8 cellular contexts compared by ENCODE assay signal in the genomic region with DNA sequence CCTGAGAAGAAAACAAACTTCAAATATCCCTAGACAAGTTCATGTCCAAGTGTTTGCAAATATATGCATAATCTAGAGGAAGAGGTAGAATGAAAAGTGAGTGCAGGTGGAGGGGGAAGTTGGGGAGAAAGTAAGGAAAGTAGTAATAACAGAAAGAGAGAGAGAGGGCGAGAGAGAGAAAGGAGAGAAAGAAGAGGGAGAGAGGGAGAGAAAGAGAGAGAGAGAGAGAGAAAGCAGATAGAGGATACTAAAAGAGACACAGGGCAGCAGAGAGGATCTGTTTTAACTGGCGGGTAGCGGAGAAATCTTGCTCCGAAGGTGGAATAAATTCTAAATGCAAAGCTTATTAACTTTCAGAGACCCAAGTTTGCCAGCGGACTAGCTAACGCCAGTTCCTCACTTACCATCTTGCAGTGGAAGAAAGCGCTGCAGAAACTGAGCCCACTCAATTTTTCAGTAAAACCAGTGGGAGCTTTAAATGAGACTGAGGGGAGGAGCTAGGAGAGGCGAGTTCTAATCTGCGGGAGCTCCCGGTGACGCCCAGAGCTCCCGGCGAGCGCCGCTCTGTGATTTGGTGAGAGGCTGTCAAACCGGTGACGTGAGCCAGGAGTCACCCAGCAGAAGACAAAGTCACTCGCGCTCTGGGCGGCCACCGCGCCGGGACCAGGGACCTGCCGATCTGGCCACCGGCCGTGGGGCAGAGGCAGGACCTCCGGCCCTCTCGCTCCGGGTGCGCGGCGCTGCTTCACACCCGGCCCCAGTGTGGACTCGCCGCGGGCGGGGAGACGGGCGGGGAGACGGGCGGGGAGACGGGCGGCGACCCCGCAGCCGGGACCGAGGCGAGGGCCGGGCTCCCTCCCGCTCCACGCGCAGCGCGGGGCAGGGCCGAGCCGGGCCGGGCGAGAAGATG. TPM values are rescaled to one million over a fixed set of nuclear protein-coding genes. Genes with fewer than 3 reads are reported as not detected.
DNase-seq lines count a peak whose midpoint lies in the region; ATAC-seq and TF ChIP-seq lines count a peak whose summit lies in the region.

A gene with protein sequence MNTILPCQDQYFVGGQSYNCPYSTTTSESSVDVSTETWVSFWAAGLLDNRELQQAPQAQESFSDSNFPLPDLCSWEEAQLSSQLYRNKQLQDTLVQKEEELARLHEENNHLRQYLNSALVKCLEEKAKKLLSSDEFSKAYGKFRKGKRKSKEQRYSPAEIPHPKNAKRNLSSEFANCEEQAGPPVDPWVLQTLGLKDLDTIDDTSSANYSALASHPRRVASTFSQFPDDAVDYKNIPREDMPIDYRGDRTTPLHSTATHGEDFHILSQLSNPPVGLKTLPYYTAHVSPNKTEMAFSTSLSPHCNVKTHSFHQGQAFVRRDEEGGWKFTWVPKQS (minus strand): TSS at position 486 of the 910 bp plus-strand sequence. CDS start 79 bp downstream, at position 407.

- no TSS peak for BruUV-seq in MCF 10A (replicated peaks; lab: Mats Ljungman, UMichigan)

- peak within 1 kb of the TSS; percentile 71 for H3K4me3 Mint-ChIP-seq in MCF 10A (ENCODE audit: unreplicated experiment)

- POLR2A ChIA-PET in MCF 10A (lab: Yijun Ruan, JAX): interaction anchor here (0.6 to 1.5 kb wide), 14 partner anchors 8 to 328 kb away, joined by 3 to 7 read pairs (median 3); no protein-coding TSS in a partner anchor

- no peaks in the 10 kb centered on the region for H3K36me3 Mint-ChIP-seq in MCF 10A (ENCODE audit: insufficient read depth, unreplicated experiment)

- no peaks in the 10 kb centered on the region for H3K9me3 ChIP-seq in BE2C
- H3K9me3 ChIP-seq in SJSA1 (replicated peaks): no peaks in the 10 kb centered on the region
- H3K9me3 ChIP-seq in iPS-15b (ENCODE audit: control insufficient read depth, insufficient read depth, low read length): no peaks in the 10 kb centered on the region

- CTCF ChIA-PET in MCF 10A (lab: Yijun Ruan, JAX): interaction anchor here (0.8 to 3.4 kb wide), 3 partner anchors 22 to 343 kb away, joined by 3 to 17 read pairs (median 4); no protein-coding TSS in a partner anchor

- H3K4me1 Mint-ChIP-seq in MCF 10A (ENCODE audit: insufficient read depth, unreplicated experiment): peaks cover 12% of the 10 kb centered on the region

- H3K27ac Mint-ChIP-seq in MCF 10A (ENCODE audit: low read depth, unreplicated experiment): peak within 1 kb of the TSS; percentile 43

- no peaks in the 10 kb centered on the region for H3K27me3 Mint-ChIP-seq in MCF 10A (ENCODE audit: insufficient read depth, unreplicated experiment)

- H3K9ac ChIP-seq in iPS-15b (ENCODE audit: low read depth, low read length): no peak within 1 kb of the TSS

- H3K36me3 ChIP-seq in BE2C: no peaks in the 10 kb centered on the region
- no peaks in the 10 kb centered on the region for H3K36me3 ChIP-seq in SJSA1
- H3K36me3 ChIP-seq in iPS-15b (ENCODE audit: control insufficient read depth, insufficient read depth, low read length): no peaks in the 10 kb centered on the region

- TF ChIP-seq CTCF in BE2C (IDR thresholded peaks at IDR 0.05; ENCODE audit: low read depth, low read length) (no peak), MCF 10A (IDR thresholded peaks at IDR 0.05; ENCODE audit: unreplicated experiment) (no peak), retinal pigment epithelial cell (conservative IDR thresholded peaks at IDR 0.05; ENCODE audit: low read depth, low read length) (no peak)

- ATAC-seq in GM19025 (IDR thresholded peaks at IDR 0.05; ENCODE audit: low read depth, unreplicated experiment): peak; percentile 82
- peak; percentile 93 for ATAC-seq in HG03139 (IDR thresholded peaks at IDR 0.05; ENCODE audit: unreplicated experiment)

- no peaks in the 10 kb centered on the region for H3K4me1 ChIP-seq in BE2C
- H3K4me1 ChIP-seq in SJSA1 (replicated peaks): peaks cover 9% of the 10 kb centered on the region; the same call in 1 of the 2 replicates
- no peaks in the 10 kb centered on the region for H3K4me1 ChIP-seq in iPS-15b (ENCODE audit: control insufficient read depth, insufficient read depth, low read length)

- no peak within 1 kb of the TSS for H3K27ac ChIP-seq in SJSA1

- intact Hi-C loops in MCF 10A (cut with micrococcal nuclease): no loop called here

- H3K4me3 ChIP-seq in BE2C (ENCODE audit: low read depth, low read length): peak within 1 kb of the TSS; percentile 56
- H3K4me3 ChIP-seq in SJSA1: peak within 1 kb of the TSS; percentile 51
- H3K4me3 ChIP-seq in iPS-15b (ENCODE audit: low read depth, low read length): peak within 1 kb of the TSS; percentile 83
- H3K4me3 ChIP-seq in retinal pigment epithelial cell (ENCODE audit: low read length): peak within 1 kb of the TSS; percentile 74

- H3K9me3 Mint-ChIP-seq in MCF 10A (ENCODE audit: unreplicated experiment): no peaks in the 10 kb centered on the region

- H3K27me3 ChIP-seq in BE2C: peaks cover 7% of the 10 kb centered on the region
- no peaks in the 10 kb centered on the region; the same call in 1 of the 2 replicates for H3K27me3 ChIP-seq in SJSA1 (replicated peaks)
- H3K27me3 ChIP-seq in iPS-15b (ENCODE audit: control insufficient read depth, insufficient read depth, low read length): peaks cover 43% of the 10 kb centered on the region

- DNase-seq in BE2C: peak; percentile 82
- peak; percentile 39 to 66 for DNase-seq in SJSA1 (ENCODE audit: low read depth in 1 of 2, low spot score in 2 of 2)
- DNase-seq in MCF 10A (ENCODE audit: unreplicated experiment): peak; percentile 82
- peak; percentile 54 for DNase-seq in retinal pigment epithelial cell (ENCODE audit: low read depth)
- no peak for DNase-seq in central memory CD4-positive, alpha-beta T cell

RNA-seq across cellular contexts. Expression of the gene that starts here (rescaled TPM):
- polyA plus RNA-seq in BE2C (2012; ENCODE audit: insufficient read depth, insufficient read length, low read depth): not detected
- not detected in 2 replicates for total RNA-seq in SJSA1 (2014; rRNA removed; shearing (Covaris generic))
- not detected in 2 replicates for total RNA-seq in MCF 10A (2022)

Comparison
In these comparisons a context has a peak if more than half of its experiments do, and no peak if none do; other contexts are left out.
1. Peak in DNase-seq and H3K4me3 ChIP-seq in SJSA1; RNA of the gene not detected or under 1 TPM.
2. Peak in DNase-seq in MCF 10A; RNA of the gene not detected or under 1 TPM.